8 cellular contexts compared by ENCODE assay signal in the genomic region with DNA sequence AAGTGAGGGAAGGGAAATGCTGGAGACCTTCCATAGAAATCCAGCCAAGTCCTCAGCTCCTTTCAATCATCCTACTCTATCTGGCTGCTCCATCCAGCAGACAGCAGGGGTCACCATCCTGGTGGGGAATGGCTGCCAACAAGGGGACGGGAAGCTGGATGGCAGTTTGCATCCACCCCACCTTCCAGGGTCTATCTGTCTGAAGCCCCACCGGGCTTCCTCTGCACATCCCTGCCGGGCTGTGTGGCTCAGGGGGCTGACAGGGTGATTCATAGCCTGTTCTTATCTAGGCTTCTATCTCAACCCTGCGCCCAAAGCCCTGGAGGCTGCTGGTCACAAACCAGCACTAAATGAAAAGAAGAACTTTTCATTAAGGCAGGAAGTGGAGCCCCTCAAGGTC.
DNase-seq lines count a peak whose midpoint lies in the region; ATAC-seq and TF ChIP-seq lines count a peak whose summit lies in the region.

No MANE protein-coding gene starts in this region.

- peak; percentile 38 for ATAC-seq in effector memory CD8-positive, alpha-beta T cell (replicated peaks)
- ATAC-seq in HG03521 (IDR thresholded peaks at IDR 0.05; ENCODE audit: unreplicated experiment): no peak
- ATAC-seq in GM21619 (IDR thresholded peaks at IDR 0.05; ENCODE audit: unreplicated experiment): no peak

- peak overlapping the region; percentile 95 to 97 for H3K4me3 Mint-ChIP-seq in effector memory CD8-positive, alpha-beta T cell
- peak overlapping the region; percentile 81 for H3K4me3 Mint-ChIP-seq in nephron progenitor cell

- H3K4me1 Mint-ChIP-seq in effector memory CD8-positive, alpha-beta T cell (ENCODE audit: low read depth in 2 of 2): peaks cover 54 to 57% of the 10 kb centered on the region in 2 donors
- peaks cover 25% of the 10 kb centered on the region for H3K4me1 Mint-ChIP-seq in nephron progenitor cell

- H3K36me3 Mint-ChIP-seq in effector memory CD8-positive, alpha-beta T cell (ENCODE audit: insufficient read depth): peaks cover 33% of the 10 kb centered on the region
- no peaks in the 10 kb centered on the region for H3K36me3 Mint-ChIP-seq in nephron progenitor cell (ENCODE audit: low read depth)

- H3K9me3 Mint-ChIP-seq in effector memory CD8-positive, alpha-beta T cell: no peaks in the 10 kb centered on the region
- H3K9me3 Mint-ChIP-seq in nephron progenitor cell: no peaks in the 10 kb centered on the region

- no peak for TF ChIP-seq CTCF in nephron progenitor cell (IDR thresholded peaks at IDR 0.05)

- peak; percentile 34 for DNase-seq in NCI-H146 (lab: John Stamatoyannopoulos, UW)
- no peak for DNase-seq in NCI-H146 treated with DMSO at 0.1 percent for 48 hours (lab: John Stamatoyannopoulos, UW; ENCODE audit: unreplicated experiment)
- DNase-seq in SW480 (ENCODE audit: low spot score): peak; percentile 27
- peak; percentile 20 to 32 (median 29) for DNase-seq in effector memory CD8-positive, alpha-beta T cell
- peak; percentile 33 for DNase-seq in nephron progenitor cell
- no peak for DNase-seq in kidney tubule cell (ENCODE audit: low spot score)

- no peaks in the 10 kb centered on the region for H3K27me3 Mint-ChIP-seq in effector memory CD8-positive, alpha-beta T cell
- peaks cover 63% of the 10 kb centered on the region for H3K27me3 Mint-ChIP-seq in nephron progenitor cell (ENCODE audit: low read depth, poor library complexity)

- H3K27ac Mint-ChIP-seq in effector memory CD8-positive, alpha-beta T cell: peak overlapping the region; percentile 94 to 97
- H3K27ac Mint-ChIP-seq in nephron progenitor cell: no peak overlapping the region

Comparison
In these comparisons a context has a peak if more than half of its experiments do, and no peak if none do; other contexts are left out.
1. DNase-seq: peak in NCI-H146 (single experiment), SW480 (single experiment), effector memory CD8-positive, alpha-beta T cell (3 of 3) and nephron progenitor cell (single experiment); none in NCI-H146 treated with DMSO at 0.1 percent for 48 hours (single experiment) and kidney tubule cell (single experiment).